In the genomic region with DNA sequence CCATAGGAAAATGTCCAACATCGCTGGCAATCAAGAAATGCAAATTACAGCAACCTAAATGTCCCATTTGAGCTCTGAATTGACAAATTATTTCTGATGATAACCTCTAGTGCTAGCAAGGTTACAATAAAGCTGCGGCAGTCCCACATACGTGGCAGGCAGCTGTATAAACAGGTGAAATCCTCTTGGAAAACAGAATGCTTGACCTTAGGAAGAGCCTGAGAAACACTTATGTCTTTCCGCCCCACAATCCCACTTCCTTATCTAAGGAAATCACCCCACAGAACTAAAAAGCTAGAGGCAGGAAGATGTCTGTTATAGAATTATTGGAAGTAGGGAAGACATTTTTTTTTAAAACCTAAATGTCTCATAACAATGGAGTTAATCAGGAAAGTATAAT, we compare ENCODE assay signal across 16 cellular contexts.
"Had no signal": no experiment of that assay in that cellular context is flagged by ENCODE, and none has a peak within 500 bp of the region (broad histone marks: within the 10 kb centered on the region; RNA-seq: fewer than 3 reads in every experiment).

No MANE protein-coding gene starts in this region.

- H3K27me3 Mint-ChIP-seq: activated CD4-positive, alpha-beta memory T cell treated with anti-CD3 and anti-CD28 coated beads, Interleukin-2, amount 10 ng/mL, durations not matched to agents 7 days and 5 days; activated naive CD4-positive, alpha-beta T cell treated with anti-CD3 and anti-CD28 coated beads, Interleukin-2, amount 50 U/mL, for 24 hours; activated T-cell treated with anti-CD3 and anti-CD28 coated beads, Interleukin-2, amount 50 U/mL, for 24 hours; stimulated activated naive CD8-positive, alpha-beta T cell treated with anti-CD3 and anti-CD28 coated beads, Interleukin-15, amount 100 ng/mL, for 72 hours; T-helper 17 cell had no signal

- H3K4me1 Mint-ChIP-seq: activated CD4-positive, alpha-beta memory T cell treated with anti-CD3 and anti-CD28 coated beads, Interleukin-2, amount 10 ng/mL, durations not matched to agents 7 days and 5 days; activated naive CD4-positive, alpha-beta T cell treated with anti-CD3 and anti-CD28 coated beads, Interleukin-2, amount 50 U/mL, for 24 hours; immature natural killer cell; stimulated activated naive CD8-positive, alpha-beta T cell treated with anti-CD3 and anti-CD28 coated beads, Interleukin-15, amount 100 ng/mL, for 72 hours; T-helper 17 cell had no signal

- H3K9me3 ChIP-seq: colonic mucosa, heart left ventricle, ovary, sigmoid colon, testis had no signal

- H3K27ac ChIP-seq: colonic mucosa, heart left ventricle, ovary, sigmoid colon, testis had no signal

- H3K4me3 ChIP-seq: colonic mucosa, heart left ventricle, ovary, sigmoid colon, testis had no signal

- H3K4me1 ChIP-seq: colonic mucosa, sigmoid colon, testis had no signal

- H3K36me3 ChIP-seq: colonic mucosa, ovary had no signal

- ATAC-seq: heart left ventricle; stimulated activated naive CD8-positive, alpha-beta T cell treated with anti-CD3 and anti-CD28 coated beads, Interleukin-15, amount 100 ng/mL, for 72 hours; T-helper 17 cell; WTC11 had no signal

- H3K27ac Mint-ChIP-seq: activated CD4-positive, alpha-beta memory T cell treated with anti-CD3 and anti-CD28 coated beads, Interleukin-2, amount 10 ng/mL, durations not matched to agents 7 days and 5 days; activated naive CD4-positive, alpha-beta T cell treated with anti-CD3 and anti-CD28 coated beads, Interleukin-2, amount 50 U/mL, for 24 hours; activated T-cell treated with anti-CD3 and anti-CD28 coated beads, Interleukin-2, amount 50 U/mL, for 24 hours; immature natural killer cell; T-helper 17 cell had no signal

- H3K4me3 Mint-ChIP-seq: activated CD4-positive, alpha-beta memory T cell treated with anti-CD3 and anti-CD28 coated beads, Interleukin-2, amount 10 ng/mL, durations not matched to agents 7 days and 5 days; activated naive CD4-positive, alpha-beta T cell treated with anti-CD3 and anti-CD28 coated beads, Interleukin-2, amount 50 U/mL, for 24 hours; activated T-cell treated with anti-CD3 and anti-CD28 coated beads, Interleukin-2, amount 50 U/mL, for 24 hours; immature natural killer cell; stimulated activated naive CD8-positive, alpha-beta T cell treated with anti-CD3 and anti-CD28 coated beads, Interleukin-15, amount 100 ng/mL, for 72 hours; T-helper 17 cell; WTC11 had no signal

- DNase-seq: activated CD4-positive, alpha-beta memory T cell treated with anti-CD3 and anti-CD28 coated beads, Interleukin-2, amount 10 ng/mL, durations not matched to agents 7 days and 5 days; activated CD4-positive, alpha-beta T cell treated with anti-CD3 and anti-CD28 coated beads for 4 hours; activated T-cell treated with anti-CD3 and anti-CD28 coated beads, Interleukin-2, amount 50 U/mL, for 24 hours; caudate nucleus; colonic mucosa; effector CD8-positive, alpha-beta T cell; heart left ventricle; immature natural killer cell; stimulated activated CD4-positive, alpha-beta T cell treated with anti-CD3 and anti-CD28 coated beads, Interleukin-1b, Interleukin-23, amount 100 ng/mL, for 48 hours; stimulated activated naive CD8-positive, alpha-beta T cell treated with anti-CD3 and anti-CD28 coated beads, Interleukin-15, amount 100 ng/mL, for 72 hours; T-helper 17 cell; testis had no signal

- H3K27me3 ChIP-seq: colonic mucosa, heart left ventricle, ovary, sigmoid colon, testis had no signal

- H3K9me3 Mint-ChIP-seq: activated CD4-positive, alpha-beta memory T cell treated with anti-CD3 and anti-CD28 coated beads, Interleukin-2, amount 10 ng/mL, durations not matched to agents 7 days and 5 days; activated naive CD4-positive, alpha-beta T cell treated with anti-CD3 and anti-CD28 coated beads, Interleukin-2, amount 50 U/mL, for 24 hours; activated T-cell treated with anti-CD3 and anti-CD28 coated beads, Interleukin-2, amount 50 U/mL, for 24 hours; immature natural killer cell; stimulated activated naive CD8-positive, alpha-beta T cell treated with anti-CD3 and anti-CD28 coated beads, Interleukin-15, amount 100 ng/mL, for 72 hours; WTC11 had no signal
